8 cellular contexts compared by ENCODE assay signal in genomic region chr7:74094224-74095095, GRCh38. TPM values are rescaled to one million over a fixed set of nuclear protein-coding genes. Genes with fewer than 3 reads are reported as not detected.
DNase-seq lines count a peak whose midpoint lies in the region; ATAC-seq and TF ChIP-seq lines count a peak whose summit lies in the region.

No MANE protein-coding gene starts in this region.

- peaks cover 7% of the 10 kb centered on the region for H3F3A ChIP-seq in DOHH2 (ENCODE audit: control insufficient read depth, insufficient read depth)

- H3K4me2 ChIP-seq in DOHH2 (ENCODE audit: low read length): peak overlapping the region; percentile 86

- H3K4me3 ChIP-seq in DOHH2 (ENCODE audit: low read length): peak overlapping the region; percentile 74
- H3K4me3 ChIP-seq in MG63: no peak overlapping the region
- peak overlapping the region; percentile 55 to 68 for H3K4me3 ChIP-seq in duodenal mucosa (ENCODE audit: low read depth in 1 of 2, low read length in 2 of 2)

- no peaks in the 10 kb centered on the region for H4K20me1 ChIP-seq in DOHH2 (ENCODE audit: control insufficient read depth, insufficient read depth, low read depth, low read length)

- no peak for TF ChIP-seq CTCF in DOHH2 (IDR thresholded peaks at IDR 0.05; ENCODE audit: low read depth, low read length, poor library complexity, severe bottlenecking)

- H3K27me3 ChIP-seq in DOHH2 (ENCODE audit: control insufficient read depth, low read length) (no peaks in the 10 kb centered on the region), MG63 (no peaks in the 10 kb centered on the region), duodenal mucosa (ENCODE audit: control insufficient read depth in 1 of 2, insufficient read depth in 2 of 2, low read length in 2 of 2) (no peaks in the 10 kb centered on the region)

- peaks cover 29% of the 10 kb centered on the region for H3K36me3 ChIP-seq in DOHH2 (ENCODE audit: control insufficient read depth, low read length)
- H3K36me3 ChIP-seq in MG63: peaks cover 33% of the 10 kb centered on the region
- peaks cover 0 to 8% of the 10 kb centered on the region in 2 donors for H3K36me3 ChIP-seq in duodenal mucosa (ENCODE audit: control insufficient read depth in 1 of 2, insufficient read depth in 2 of 2, low read length in 2 of 2)

- H3K9me2 ChIP-seq in DOHH2 (replicated peaks; ENCODE audit: control insufficient read depth, low read length): no peaks in the 10 kb centered on the region

- H3K27ac ChIP-seq in DOHH2 (ENCODE audit: low read depth, low read length) (peak overlapping the region; percentile 76), duodenal mucosa (ENCODE audit: low read depth, low read length) (peak overlapping the region; percentile 70)

- peak; percentile 96 for DNase-seq in MG63
- peak; percentile 62 for DNase-seq in activated CD4-positive, alpha-beta T cell treated with anti-CD3 and anti-CD28 coated beads, Interleukin-2, amount 50 U/mL, for 1 hour
- peak; percentile 60 for DNase-seq in medulla oblongata (ENCODE audit: extremely low spot score)
- peak; percentile 60 for DNase-seq in stimulated activated CD8-positive, alpha-beta memory T cell treated with anti-CD3 and anti-CD28 coated beads, Interleukin-12 subunit alpha, Interleukin-12 subunit beta, amount 100 ng/mL, for 24 hours (ENCODE audit: extremely low read depth)
- DNase-seq in cortex of kidney (lab: John Stamatoyannopoulos, UW): no peak

- H3K4me1 ChIP-seq in DOHH2 (ENCODE audit: control insufficient read depth, low read length) (peaks cover 71% of the 10 kb centered on the region), duodenal mucosa (ENCODE audit: control insufficient read depth in 1 of 2, insufficient read depth in 2 of 2, low read length in 2 of 2) (peaks cover 12 to 31% of the 10 kb centered on the region in 2 donors)

- peak overlapping the region; percentile 22 to 57 for H3K9ac ChIP-seq in duodenal mucosa (ENCODE audit: low read depth in 1 of 2, low read length in 2 of 2)

- H3K79me2 ChIP-seq in DOHH2 (ENCODE audit: control insufficient read depth, low read length): peaks cover 31% of the 10 kb centered on the region

- ATAC-seq in GM21723 (IDR thresholded peaks at IDR 0.05; ENCODE audit: unreplicated experiment): peak; percentile 48

- H3K9me3 ChIP-seq in DOHH2 (ENCODE audit: control insufficient read depth, insufficient read depth, low read length) (no peaks in the 10 kb centered on the region), MG63 (peaks cover 6% of the 10 kb centered on the region), duodenal mucosa (ENCODE audit: control insufficient read depth in 1 of 2, low read length in 2 of 2) (no peaks in the 10 kb centered on the region)

RNA-seq across cellular contexts. Expression of gene LIMK1, which starts 10.9 kb away (rescaled TPM):
- total RNA-seq in MG63 (2014; rRNA removed; shearing (Covaris generic); ENCODE audit: low replicate concordance): 13.2 and 26.9 TPM in 2 replicates
